14 cellular contexts compared by ENCODE assay signal in the genomic region with DNA sequence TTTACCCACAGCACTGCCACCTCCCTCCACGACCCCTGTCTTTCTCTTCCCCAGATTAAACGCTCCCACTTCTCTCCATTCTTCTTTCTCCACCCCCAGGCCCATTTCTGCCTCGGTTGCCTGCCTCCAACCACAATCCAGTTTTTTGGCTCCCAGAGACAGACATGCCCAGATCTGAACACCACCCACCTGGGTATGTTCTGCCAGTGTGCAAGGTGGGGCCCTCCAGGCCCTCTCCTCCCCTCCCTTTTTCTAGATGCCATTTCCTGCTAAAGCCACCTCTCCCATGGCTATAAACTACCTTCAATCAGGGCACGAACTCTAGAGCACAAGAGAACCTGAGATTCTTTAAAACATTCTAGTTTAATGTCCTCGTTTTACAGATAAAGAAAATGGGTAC.
A peak's percentile ranks its signal among the peaks of the same experiment; 100 is the strongest.
DNase-seq lines count a peak whose midpoint lies in the region; ATAC-seq, FAIRE-seq and TF ChIP-seq lines count a peak whose summit lies in the region.
"Had no signal": no experiment of that assay in that cellular context is flagged by ENCODE, and none has a peak within 500 bp of the region (broad histone marks: within the 10 kb centered on the region; RNA-seq: fewer than 3 reads in every experiment).

No MANE protein-coding gene starts in this region.

- no peak overlapping the region for H3K23ac ChIP-seq in H9 (ENCODE audit: insufficient read length, low read depth, low read length)

- DNase-seq in CD4-positive, CD25-positive, alpha-beta regulatory T cell = peak in 1 of 3 donors; percentile 35
- no peak for DNase-seq in H9
- no peak for DNase-seq in GM12878 (ENCODE audit: low read depth, low spot score)
- DNase-seq in naive thymus-derived CD8-positive, alpha-beta T cell = no peak
- no peak for DNase-seq in MM.1S
- DNase-seq: activated CD4-positive, alpha-beta T cell treated with anti-CD3 and anti-CD28 coated beads, Interleukin-2, amount 50 U/mL, for 4 hours; MV-4-11; NCI-H774; RPMI8226 had no signal

- H3K27ac Mint-ChIP-seq in CD4-positive, CD25-positive, alpha-beta regulatory T cell = peak overlapping the region; percentile 86 to 97 (median 91)
- H3K27ac Mint-ChIP-seq in H9 = peak overlapping the region in 2 of 3 experiments; percentile 28 to 79; a peak in 3 of 7 replicates
- peak overlapping the region in 9 of 10 donors; percentile 40 to 83 (median 66) for H3K27ac Mint-ChIP-seq in naive thymus-derived CD8-positive, alpha-beta T cell

- no peaks in the 10 kb centered on the region for H3K27me3 ChIP-seq in CD4-positive, CD25-positive, alpha-beta regulatory T cell (ENCODE audit: control insufficient read depth, insufficient read depth, low read length)
- H3K27me3 ChIP-seq in H9 (ENCODE audit: insufficient read depth, low read length) = no peaks in the 10 kb centered on the region
- H3K27me3 ChIP-seq in GM12878 (replicated peaks in 1 of 2; ENCODE audit: control insufficient read depth in 2 of 2, insufficient read depth in 2 of 2, low read length in 1 of 2) = no peaks in the 10 kb centered on the region
- peaks cover 5% of the 10 kb centered on the region; the same call in 1 of the 2 replicates for H3K27me3 ChIP-seq in MM.1S (replicated peaks; ENCODE audit: insufficient read depth, low read length)

- H3K56ac ChIP-seq in H9 (ENCODE audit: insufficient read length, low read depth, low read length) = no peak overlapping the region

- no peak overlapping the region for H4K8ac ChIP-seq in H9 (replicated peaks; ENCODE audit: insufficient read length, low read depth, low read length)

- no peak for ATAC-seq in CD4-positive, CD25-positive, alpha-beta regulatory T cell (ENCODE audit: low read depth in 2 of 2)
- no peak for ATAC-seq in GM12878
- no peak for ATAC-seq in naive thymus-derived CD8-positive, alpha-beta T cell
- no peak for ATAC-seq in GM21717 (IDR thresholded peaks at IDR 0.05; ENCODE audit: unreplicated experiment)
- no peak for ATAC-seq in HG02623 (IDR thresholded peaks at IDR 0.05; ENCODE audit: unreplicated experiment)

- no peak overlapping the region for H3K18ac ChIP-seq in H9 (ENCODE audit: insufficient read length, low read depth, low read length)

- H3T11ph ChIP-seq in H9 (ENCODE audit: low read length) = no peak overlapping the region

- H2BK120ac ChIP-seq in H9 (ENCODE audit: low read depth, low read length, poor library complexity, severe bottlenecking) = no peak overlapping the region

- H3K9me2 ChIP-seq in MM.1S (replicated peaks; ENCODE audit: insufficient read depth, low read length) = no peaks in the 10 kb centered on the region

- H3K36me3 Mint-ChIP-seq in CD4-positive, CD25-positive, alpha-beta regulatory T cell = no peaks in the 10 kb centered on the region
- no peaks in the 10 kb centered on the region; a peak in 1 of 7 replicates for H3K36me3 Mint-ChIP-seq in H9 (ENCODE audit: insufficient read depth in 1 of 3, low read depth in 3 of 3)
- H3K36me3 Mint-ChIP-seq in naive thymus-derived CD8-positive, alpha-beta T cell = no peaks in the 10 kb centered on the region

- H3K4me2 ChIP-seq in H9 (ENCODE audit: insufficient read depth, insufficient read length, low read length) = no peak overlapping the region
- peak overlapping the region; percentile 34; the same call in 1 of the 2 replicates for H3K4me2 ChIP-seq in GM12878 (ENCODE audit: control insufficient read depth, insufficient read depth)
- no peak overlapping the region for H3K4me2 ChIP-seq in MM.1S (ENCODE audit: low read depth, low read length)

- no peak for TF ChIP-seq POLR2A in GM12878 (IDR thresholded peaks at IDR 0.05; ENCODE audit: low read depth, low read length)

- in situ Hi-C loops in GM12878 (cut with MboI) = no loop called here

- peaks cover 46% of the 10 kb centered on the region for H3K27me3 Mint-ChIP-seq in CD4-positive, CD25-positive, alpha-beta regulatory T cell
- no peaks in the 10 kb centered on the region; the same call in 1 of the 2 replicates for H3K27me3 Mint-ChIP-seq in H9 (ENCODE audit: low read depth)
- H3K27me3 Mint-ChIP-seq in naive thymus-derived CD8-positive, alpha-beta T cell = no peaks in the 10 kb centered on the region

- CTCF ChIA-PET in GM12878 (lab: Yijun Ruan, JAX) = interaction anchor here (1.0 to 1.5 kb wide), 3 partner anchors 23 to 61 kb away, joined by 3 to 4 read pairs (median 3); no protein-coding TSS in a partner anchor

- peak overlapping the region; percentile 2 to 70 (median 62) for H3K4me3 Mint-ChIP-seq in CD4-positive, CD25-positive, alpha-beta regulatory T cell
- no peak overlapping the region; a peak in 1 of 5 replicates for H3K4me3 Mint-ChIP-seq in H9
- H3K4me3 Mint-ChIP-seq in naive thymus-derived CD8-positive, alpha-beta T cell = peak overlapping the region in 7 of 10 donors; percentile 7 to 85 (median 62)

- no peaks in the 10 kb centered on the region for H3K9me3 ChIP-seq in CD4-positive, CD25-positive, alpha-beta regulatory T cell (ENCODE audit: control insufficient read depth in 2 of 2, low read length in 2 of 2)
- H3K9me3 ChIP-seq in H9 (ENCODE audit: control insufficient read depth, low read depth, low read length) (no peaks in the 10 kb centered on the region), GM12878 (replicated peaks; ENCODE audit: control insufficient read depth, insufficient read depth, low read length) (no peaks in the 10 kb centered on the region), MM.1S (replicated peaks; ENCODE audit: insufficient read depth, low read length) (no peaks in the 10 kb centered on the region)

- no peak overlapping the region for H4K5ac ChIP-seq in H9 (ENCODE audit: insufficient read length, low read depth, low read length)

- H3K4ac ChIP-seq in H9 (ENCODE audit: low read depth, low read length) = no peak overlapping the region

- peaks cover 44% of the 10 kb centered on the region for H3K4me1 ChIP-seq in CD4-positive, CD25-positive, alpha-beta regulatory T cell (ENCODE audit: control insufficient read depth, insufficient read depth, low read length, poor library complexity, severe bottlenecking)
- H3K4me1 ChIP-seq in H9 (ENCODE audit: insufficient read depth, low read length) (peaks cover 5% of the 10 kb centered on the region; the same call in 1 of the 2 replicates), GM12878 (ENCODE audit: control insufficient read depth, insufficient read depth, low read length) (peaks cover 49% of the 10 kb centered on the region), MM.1S (ENCODE audit: low read length) (0 out of 2 replicates have a peak, but pooled peaks cover 4% of the 10 kb centered on the region)

- H4K20me1 ChIP-seq in H9 (ENCODE audit: control insufficient read depth, insufficient read depth, insufficient read length) (no peaks in the 10 kb centered on the region), GM12878 (ENCODE audit: control insufficient read depth, insufficient read depth) (no peaks in the 10 kb centered on the region), MM.1S (ENCODE audit: insufficient read depth, low read length) (no peaks in the 10 kb centered on the region)

- TF ChIP-seq EP300 in GM12878 (IDR thresholded peaks at IDR 0.05; ENCODE audit: borderline replicate concordance in 1 of 2, control insufficient read depth in 1 of 2, low read depth in 2 of 2, low read length in 2 of 2) = no peak

- no peaks in the 10 kb centered on the region for H3K79me1 ChIP-seq in H9 (ENCODE audit: insufficient read depth, low read depth, low read length, poor library complexity, severe bottlenecking)

- WGBS in H9 (ENCODE audit: extremely low coverage, insufficient read length, low lambda C conversion rate) = no CpG with 5 or more reads among the region's 5 CpGs
- WGBS in GM12878 (ENCODE audit: insufficient coverage, insufficient replicate concordance, low lambda C conversion rate, missing lambda C conversion rate) = 54% methylated on average over 5 of the region's 5 CpGs

- no TSS peak for BruUV-seq in GM12878 (replicated peaks; lab: Mats Ljungman, UMichigan)

- no peak overlapping the region for H3K4me3 ChIP-seq in CD4-positive, CD25-positive, alpha-beta regulatory T cell (ENCODE audit: low read depth, low read length)
- H3K4me3 ChIP-seq in GM12878 (no peak overlapping the region), MM.1S (ENCODE audit: low read length) (no peak overlapping the region)

- H3K23me2 ChIP-seq in H9 (ENCODE audit: insufficient read length, low read depth, low read length, poor library complexity, severe bottlenecking) = no peaks in the 10 kb centered on the region

- TF ChIP-seq CTCF in H9 (conservative IDR thresholded peaks at IDR 0.05) (no peak), GM12878 (IDR thresholded peaks at IDR 0.05 in 2 of 3, conservative IDR thresholded peaks at IDR 0.05 in 1 of 3; ENCODE audit: control insufficient read depth in 2 of 3, extremely low read depth in 1 of 3, insufficient read depth in 1 of 3, low read depth in 3 of 3, low read length in 3 of 3) (no peak), MM.1S (IDR thresholded peaks at IDR 0.05; ENCODE audit: low read length) (no peak)

- no peak overlapping the region for H2BK15ac ChIP-seq in H9 (ENCODE audit: low read depth, low read length)

- H3K79me2 ChIP-seq in H9 (ENCODE audit: insufficient read depth, low read length) = no peaks in the 10 kb centered on the region
- H3K79me2 ChIP-seq in GM12878 (ENCODE audit: control insufficient read depth, insufficient read depth, low read length) = peaks cover 11% of the 10 kb centered on the region
- no peaks in the 10 kb centered on the region for H3K79me2 ChIP-seq in MM.1S (ENCODE audit: low read length)

- no peak overlapping the region for H2BK12ac ChIP-seq in H9 (ENCODE audit: insufficient read length, low read depth, low read length)

- H3K27ac ChIP-seq in CD4-positive, CD25-positive, alpha-beta regulatory T cell (ENCODE audit: insufficient read depth, low read length, poor library complexity, severe bottlenecking) = no peak overlapping the region
- H3K27ac ChIP-seq in H9 (ENCODE audit: insufficient read length, low read depth, low read length) (no peak overlapping the region), GM12878 (ENCODE audit: control insufficient read depth, insufficient read depth) (peak overlapping the region; percentile 58), MM.1S (ENCODE audit: low read length) (no peak overlapping the region)

- no peak overlapping the region for H2BK20ac ChIP-seq in H9 (ENCODE audit: low read depth, low read length, poor library complexity, severe bottlenecking)

- POLR2A ChIA-PET in GM12878 (lab: Charles Lee) = interaction anchor here (0.6 to 13.0 kb wide), 9 partner anchors 10 to 78 kb away, joined by 3 to 173 read pairs (median 6); a partner anchor contains a TSS
- POLR2A ChIA-PET in naive thymus-derived CD8-positive, alpha-beta T cell (lab: Charles Lee) = interaction anchor here (0.5 to 1.4 kb wide), 4 partner anchors 18 to 65 kb away, joined by 3 to 4 read pairs (median 4); no protein-coding TSS in a partner anchor

- peaks cover 0 to 2% (median 0%) of the 10 kb centered on the region in 7 donors for H3K9me3 Mint-ChIP-seq in CD4-positive, CD25-positive, alpha-beta regulatory T cell
- H3K9me3 Mint-ChIP-seq in H9 = no peaks in the 10 kb centered on the region; a peak in 1 of 5 replicates
- H3K9me3 Mint-ChIP-seq in naive thymus-derived CD8-positive, alpha-beta T cell = no peaks in the 10 kb centered on the region

- intact Hi-C loops in GM12878 (cut with micrococcal nuclease; ENCODE audit: unreplicated experiment) = no loop called here

- H3F3A ChIP-seq in MM.1S (ENCODE audit: insufficient read depth, low read length) = peaks cover 9% of the 10 kb centered on the region

- H3K9ac ChIP-seq in H9 (ENCODE audit: extremely low read depth, insufficient read length, low read length) (no peak overlapping the region), GM12878 (ENCODE audit: control insufficient read depth, insufficient read depth, low read length) (no peak overlapping the region), MM.1S (ENCODE audit: low read length) (no peak overlapping the region)

- H2BK5ac ChIP-seq in H9 (ENCODE audit: insufficient read length, low read length) = no peak overlapping the region

- no peak overlapping the region for H3K14ac ChIP-seq in H9 (ENCODE audit: insufficient read depth, low read length)

- FAIRE-seq in GM12878 (lab: Jason Lieb, UNC) = no peak
- FAIRE-seq: endothelial cell of umbilical vein, HTR-8/SVneo, islet of Langerhans had no signal

- no peak for TF ChIP-seq RAD21 in GM12878 (IDR thresholded peaks at IDR 0.05; ENCODE audit: insufficient read depth, low read depth, low read length)

- H3K36me3 ChIP-seq in CD4-positive, CD25-positive, alpha-beta regulatory T cell (ENCODE audit: control insufficient read depth, insufficient read depth, low read length) = no peaks in the 10 kb centered on the region
- H3K36me3 ChIP-seq in GM12878 (ENCODE audit: control insufficient read depth in 2 of 2, insufficient read depth in 2 of 2, low read length in 1 of 2) (no peaks in the 10 kb centered on the region; a peak in 1 of 4 replicates), MM.1S (replicated peaks; ENCODE audit: insufficient read depth, low read length) (no peaks in the 10 kb centered on the region)

- H2AFZ ChIP-seq in H9 (ENCODE audit: low read length) (no peak overlapping the region), GM12878 (ENCODE audit: control insufficient read depth, low read depth, low read length) (no peak overlapping the region), MM.1S (ENCODE audit: low read length) (no peak overlapping the region)

- H2AK5ac ChIP-seq in H9 (ENCODE audit: insufficient read length, low read length) = no peak overlapping the region

- RAD21 ChIA-PET in GM12878 (lab: Charles Lee; ENCODE audit: unreplicated experiment) = interaction anchor here (0.5 to 15.0 kb wide), 8 partner anchors 10 to 156 kb away, joined by 3 to 285 read pairs (median 4); a partner anchor contains a TSS

- SMC1A ChIA-PET in GM12878 (lab: Charles Lee; ENCODE audit: uncharacterized antibody, unreplicated experiment) = interaction anchor here (0.7 to 14.6 kb wide), 10 partner anchors 8 to 77 kb away, joined by 3 to 172 read pairs (median 6); no protein-coding TSS in a partner anchor

- no peak overlapping the region for H4K91ac ChIP-seq in H9 (ENCODE audit: insufficient read length, low read depth, low read length)

- H3K4me1 Mint-ChIP-seq in CD4-positive, CD25-positive, alpha-beta regulatory T cell = peaks cover 5 to 61% (median 25%) of the 10 kb centered on the region in 4 donors
- peaks cover 63 to 71% of the 10 kb centered on the region in 2 experiments for H3K4me1 Mint-ChIP-seq in H9
- H3K4me1 Mint-ChIP-seq in naive thymus-derived CD8-positive, alpha-beta T cell = peaks cover 22 to 58% (median 57%) of the 10 kb centered on the region in 4 donors

Comparison
In these comparisons a context has a peak if more than half of its experiments do, and no peak if none do; other contexts are left out.
1. H3K4me3 Mint-ChIP-seq: peak in CD4-positive, CD25-positive, alpha-beta regulatory T cell (4 of 4) and naive thymus-derived CD8-positive, alpha-beta T cell (7 of 10); none in H9 (0 of 2).
2. Peak in every context shown above with its lines, with median percentiles within 50 percentile points of each other: H3K27ac Mint-ChIP-seq.